ENCODE assay signal across 9 cellular contexts in the genomic region with DNA sequence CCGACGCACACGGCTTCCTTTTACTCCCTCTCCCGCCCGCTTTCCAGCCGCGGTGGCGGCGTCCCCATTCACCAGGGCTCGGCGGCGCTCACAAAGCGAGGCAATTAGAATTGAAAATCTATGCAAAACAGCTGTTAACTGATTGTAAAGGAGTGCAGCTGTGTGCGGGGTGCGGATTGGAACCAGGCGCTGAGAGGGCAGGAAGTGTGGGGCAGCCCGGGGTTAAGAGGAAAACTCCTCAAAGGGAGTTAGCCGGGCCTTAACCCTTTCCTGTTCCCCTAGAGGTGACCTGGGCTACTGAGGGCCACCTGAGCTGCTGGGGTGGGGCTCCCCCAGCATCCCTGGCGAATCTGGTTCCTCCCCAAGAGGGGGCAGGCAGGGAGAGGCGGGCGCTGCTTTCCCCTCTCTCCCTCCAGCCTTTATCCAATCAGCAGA. TPM values are rescaled to one million over a fixed set of nuclear protein-coding genes. Genes with fewer than 3 reads are reported as not detected.
A peak's percentile ranks its signal among the peaks of the same experiment; 100 is the strongest.
DNase-seq lines count a peak whose midpoint lies in the region; TF ChIP-seq lines count a peak whose summit lies in the region.
"Had no signal": no experiment of that assay in that cellular context is flagged by ENCODE, and none has a peak within 500 bp of the region (broad histone marks: within the 10 kb centered on the region; RNA-seq: fewer than 3 reads in every experiment).

No MANE protein-coding gene starts in this region.

- DNase-seq in G401 (ENCODE audit: low spot score) (no peak), HUDEP-2 (lab: John Stamatoyannopoulos, UW; ENCODE audit: unreplicated experiment in 76 of 76) (no peak), HPDE6-E6E7 (ENCODE audit: extremely low spot score) (no peak)
- DNase-seq in stimulated activated CD4-positive, alpha-beta T cell treated with anti-CD3 and anti-CD28 coated beads, Interleukin-2, amount 100 ng/mL, for 48 hours = no peak
- DNase-seq: NCI-H1694 had no signal

- H3F3A ChIP-seq in Loucy (ENCODE audit: low read depth) = peaks cover 4% of the 10 kb centered on the region
- no peaks in the 10 kb centered on the region for H3F3A ChIP-seq in neural cell (ENCODE audit: insufficient read depth, low read length, poor library complexity, severe bottlenecking)

- no peaks in the 10 kb centered on the region for H3K9me2 ChIP-seq in Loucy (replicated peaks; ENCODE audit: low read depth, low read length)
- H3K9me2 ChIP-seq in neural cell (ENCODE audit: insufficient read depth, low read length) = no peaks in the 10 kb centered on the region

- H4K20me1 ChIP-seq in Loucy (ENCODE audit: insufficient read depth, low read length, poor library complexity, severe bottlenecking) (peaks cover 61% of the 10 kb centered on the region), neural cell (ENCODE audit: insufficient read depth) (no peaks in the 10 kb centered on the region)

- H2AFZ ChIP-seq in Loucy (ENCODE audit: low read length) (no peak overlapping the region), neural cell (ENCODE audit: low read depth, low read length) (no peak overlapping the region)

- peaks cover 0 to 2% (median 0%) of the 10 kb centered on the region in 5 experiments for H3K9me3 Mint-ChIP-seq in brain

- in situ Hi-C loops in G401 (cut with HindIII; ENCODE audit: low sequenced_read_pairs) = no loop called here

- peak; percentile 10 for TF ChIP-seq RAD21 in neural cell (conservative IDR thresholded peaks at IDR 0.05)

- H3K4me3 ChIP-seq in Loucy (ENCODE audit: low read length, poor library complexity, severe bottlenecking) (peak overlapping the region; percentile 48), neural cell (ENCODE audit: low read length) (peak overlapping the region; percentile 60)

- H3K27ac Mint-ChIP-seq in brain = peak overlapping the region; percentile 90 to 99 (median 95)

- H3K27me3 Mint-ChIP-seq in brain = no peaks in the 10 kb centered on the region

- H3K9ac ChIP-seq in ES-I3 (ENCODE audit: low read depth, low read length) (peak overlapping the region; percentile 37; the same call in 1 of the 2 replicates), Loucy (ENCODE audit: low read depth, low read length, poor library complexity, severe bottlenecking) (peak overlapping the region; percentile 61), neural cell (ENCODE audit: low read length) (peak overlapping the region; percentile 63)

- H3K4me3 Mint-ChIP-seq in brain = peak overlapping the region; percentile 71 to 86 (median 84)

- H3K27ac ChIP-seq in neural cell (ENCODE audit: low read length) = peak overlapping the region; percentile 78

- H3K4me2 ChIP-seq in Loucy (ENCODE audit: low read depth, low read length, poor library complexity, severe bottlenecking) (peak overlapping the region; percentile 69), neural cell (ENCODE audit: low read length) (peak overlapping the region; percentile 53)

- no peaks in the 10 kb centered on the region for H3K36me3 Mint-ChIP-seq in brain

- H3K27me3 ChIP-seq in Loucy (ENCODE audit: insufficient read depth, low read length, poor library complexity, severe bottlenecking) = no peaks in the 10 kb centered on the region
- no peaks in the 10 kb centered on the region for H3K27me3 ChIP-seq in neural cell (ENCODE audit: insufficient read depth, low read depth, low read length)

- H3K4me1 ChIP-seq in ES-I3 (ENCODE audit: insufficient read depth, low read length) = peaks cover 63% of the 10 kb centered on the region
- H3K4me1 ChIP-seq in Loucy (ENCODE audit: insufficient read depth, low read length, poor library complexity, severe bottlenecking) = peaks cover 70% of the 10 kb centered on the region

- TF ChIP-seq CTCF in Loucy (conservative IDR thresholded peaks at IDR 0.05; ENCODE audit: low read length) (no peak), brain (conservative IDR thresholded peaks at IDR 0.05) (peak in 1 of 2 experiments; percentile 35), neural cell (IDR thresholded peaks at IDR 0.05; ENCODE audit: poor library complexity, severe bottlenecking) (peak; percentile 54)

- H3K4me1 Mint-ChIP-seq in brain = peaks cover 83% of the 10 kb centered on the region

- H3K36me3 ChIP-seq in ES-I3 (ENCODE audit: insufficient read depth, low read length) (no peaks in the 10 kb centered on the region), Loucy (ENCODE audit: insufficient read depth, low read length) (peaks cover 10% of the 10 kb centered on the region; the same call in 1 of the 2 replicates), neural cell (ENCODE audit: insufficient read depth, low read length) (no peaks in the 10 kb centered on the region)

- no peak for TF ChIP-seq EP300 in neural cell (conservative IDR thresholded peaks at IDR 0.05; ENCODE audit: poor library complexity, severe bottlenecking)

- H3K9me3 ChIP-seq in ES-I3 (ENCODE audit: control insufficient read depth, insufficient read depth, low read length) = no peaks in the 10 kb centered on the region
- H3K9me3 ChIP-seq in Loucy (ENCODE audit: insufficient read depth, low read depth, low read length) = no peaks in the 10 kb centered on the region
- no peaks in the 10 kb centered on the region for H3K9me3 ChIP-seq in neural cell (ENCODE audit: low read length)

- H3K79me2 ChIP-seq in Loucy (ENCODE audit: insufficient read depth, low read length) (peaks cover 91% of the 10 kb centered on the region), neural cell (replicated peaks; ENCODE audit: insufficient read depth, low read length) (peaks cover 88% of the 10 kb centered on the region)

TF ChIP-seq in neural cell, 6 proteins besides CTCF, POLR2A, EP300 and RAD21:
- TF ChIP-seq TAF1 (IDR thresholded peaks at IDR 0.05; ENCODE audit: low read depth) = no peak
- no peak for TF ChIP-seq EZH2 (IDR thresholded peaks at IDR 0.05; ENCODE audit: borderline replicate concordance, insufficient read depth, low read length, poor library complexity, severe bottlenecking)
- TF ChIP-seq SMC3 (conservative IDR thresholded peaks at IDR 0.05; ENCODE audit: poor library complexity) = peak; percentile 36
- TF ChIP-seq, protein P1, sequence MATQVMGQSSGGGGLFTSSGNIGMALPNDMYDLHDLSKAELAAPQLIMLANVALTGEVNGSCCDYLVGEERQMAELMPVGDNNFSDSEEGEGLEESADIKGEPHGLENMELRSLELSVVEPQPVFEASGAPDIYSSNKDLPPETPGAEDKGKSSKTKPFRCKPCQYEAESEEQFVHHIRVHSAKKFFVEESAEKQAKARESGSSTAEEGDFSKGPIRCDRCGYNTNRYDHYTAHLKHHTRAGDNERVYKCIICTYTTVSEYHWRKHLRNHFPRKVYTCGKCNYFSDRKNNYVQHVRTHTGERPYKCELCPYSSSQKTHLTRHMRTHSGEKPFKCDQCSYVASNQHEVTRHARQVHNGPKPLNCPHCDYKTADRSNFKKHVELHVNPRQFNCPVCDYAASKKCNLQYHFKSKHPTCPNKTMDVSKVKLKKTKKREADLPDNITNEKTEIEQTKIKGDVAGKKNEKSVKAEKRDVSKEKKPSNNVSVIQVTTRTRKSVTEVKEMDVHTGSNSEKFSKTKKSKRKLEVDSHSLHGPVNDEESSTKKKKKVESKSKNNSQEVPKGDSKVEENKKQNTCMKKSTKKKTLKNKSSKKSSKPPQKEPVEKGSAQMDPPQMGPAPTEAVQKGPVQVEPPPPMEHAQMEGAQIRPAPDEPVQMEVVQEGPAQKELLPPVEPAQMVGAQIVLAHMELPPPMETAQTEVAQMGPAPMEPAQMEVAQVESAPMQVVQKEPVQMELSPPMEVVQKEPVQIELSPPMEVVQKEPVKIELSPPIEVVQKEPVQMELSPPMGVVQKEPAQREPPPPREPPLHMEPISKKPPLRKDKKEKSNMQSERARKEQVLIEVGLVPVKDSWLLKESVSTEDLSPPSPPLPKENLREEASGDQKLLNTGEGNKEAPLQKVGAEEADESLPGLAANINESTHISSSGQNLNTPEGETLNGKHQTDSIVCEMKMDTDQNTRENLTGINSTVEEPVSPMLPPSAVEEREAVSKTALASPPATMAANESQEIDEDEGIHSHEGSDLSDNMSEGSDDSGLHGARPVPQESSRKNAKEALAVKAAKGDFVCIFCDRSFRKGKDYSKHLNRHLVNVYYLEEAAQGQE (IDR thresholded peaks at IDR 0.05; ENCODE audit: borderline replicate concordance) = peak; percentile 30
- no peak for TF ChIP-seq MXI1 (conservative IDR thresholded peaks at IDR 0.05; ENCODE audit: poor library complexity, severe bottlenecking)
- no peak for TF ChIP-seq POLR2AphosphoS5 (IDR thresholded peaks at IDR 0.05)

RNA-seq across cellular contexts. Expression of a gene that starts 5.8 kb away (rescaled TPM):
- 127 TPM for polyA plus RNA-seq in brain (ENCODE audit: insufficient read depth, low read depth, low replicate concordance)
- polyA plus RNA-seq in neural cell = 35.6 and 38.3 TPM in 2 replicates
- 65.7 and 89.0 TPM in 2 replicates for polyA minus RNA-seq in neural cell
- total RNA-seq in G401 (2014; rRNA removed; shearing (Covaris generic)) = 22.8 and 35.6 TPM in 2 replicates
